9 cellular contexts compared by ENCODE assay signal in genomic region chr6:159970659-159971063, GRCh38. TPM values are rescaled to one million over a fixed set of nuclear protein-coding genes. Genes with fewer than 3 reads are reported as not detected.
DNase-seq lines count a peak whose midpoint lies in the region; ATAC-seq, FAIRE-seq and TF ChIP-seq lines count a peak whose summit lies in the region.
"Had no signal": no experiment of that assay in that cellular context is flagged by ENCODE, and none has a peak within 500 bp of the region (broad histone marks: within the 10 kb centered on the region; RNA-seq: fewer than 3 reads in every experiment).

No MANE protein-coding gene starts in this region.

- peak overlapping the region; percentile 80 for H3K27ac Mint-ChIP-seq in activated naive CD4-positive, alpha-beta T cell treated with anti-CD3 and anti-CD28 coated beads for 36 hours
- H3K27ac Mint-ChIP-seq in activated naive CD8-positive, alpha-beta T cell, result peak overlapping the region; percentile 80

- H3K27me3 Mint-ChIP-seq in activated naive CD4-positive, alpha-beta T cell treated with anti-CD3 and anti-CD28 coated beads for 36 hours (ENCODE audit: low read depth), result no peaks in the 10 kb centered on the region
- H3K27me3 Mint-ChIP-seq in activated naive CD8-positive, alpha-beta T cell, result no peaks in the 10 kb centered on the region

- H3K27ac ChIP-seq in HepG2 (ENCODE audit: extremely low read length, insufficient read depth, low read length) (peak overlapping the region; percentile 87), tibial artery (peak overlapping the region; percentile 89 to 91)

- no peaks in the 10 kb centered on the region for H3K9me3 ChIP-seq in HepG2 (ENCODE audit: low read length)
- no peaks in the 10 kb centered on the region for H3K9me3 ChIP-seq in tibial artery

- H3K4me1 ChIP-seq in HepG2 (ENCODE audit: insufficient read depth, low read length) (peaks cover 62% of the 10 kb centered on the region), tibial artery (peaks cover 0 to 48% (median 19%) of the 10 kb centered on the region in 4 donors)

- H3K9ac ChIP-seq in HepG2 (ENCODE audit: insufficient read depth, low read depth, low read length), result peak overlapping the region; percentile 96

- TF ChIP-seq POLR2A in HepG2 (IDR thresholded peaks at IDR 0.05; ENCODE audit: insufficient read depth in 1 of 2, low read depth in 2 of 2, low read length in 2 of 2), result 0 out of 4 replicates have a peak, but pooled peaks of 1 of the 2 experiments have one; percentile 14

- in situ Hi-C loops in HepG2 (cut with HindIII; ENCODE audit: extremely low pct_ligation_motif_present, low pct_unique_long_range_greater_than_20kb), result loop anchor here (5.0 to 10.0 kb wide), 2 partner anchors 72 to 276 kb away; partner anchors contain the start of gene SOD2

- no TSS peak for BruUV-seq in HepG2 (replicated peaks; lab: Mats Ljungman, UMichigan)

- H3K4me1 Mint-ChIP-seq in activated naive CD4-positive, alpha-beta T cell treated with anti-CD3 and anti-CD28 coated beads for 36 hours (ENCODE audit: low read depth), result peaks cover 54% of the 10 kb centered on the region
- peaks cover 58% of the 10 kb centered on the region for H3K4me1 Mint-ChIP-seq in activated naive CD8-positive, alpha-beta T cell (ENCODE audit: low read depth)

- H3K9me3 Mint-ChIP-seq in activated naive CD4-positive, alpha-beta T cell treated with anti-CD3 and anti-CD28 coated beads for 36 hours, result no peaks in the 10 kb centered on the region
- no peaks in the 10 kb centered on the region for H3K9me3 Mint-ChIP-seq in activated naive CD8-positive, alpha-beta T cell (ENCODE audit: low read depth)

- H3K4me2 ChIP-seq in HepG2 (ENCODE audit: low read depth, low read length), result peak overlapping the region; percentile 88

- no peaks in the 10 kb centered on the region for H3K36me3 Mint-ChIP-seq in activated naive CD4-positive, alpha-beta T cell treated with anti-CD3 and anti-CD28 coated beads for 36 hours (ENCODE audit: low read depth)
- H3K36me3 Mint-ChIP-seq in activated naive CD8-positive, alpha-beta T cell, result no peaks in the 10 kb centered on the region

- H3K4me3 Mint-ChIP-seq in activated naive CD4-positive, alpha-beta T cell treated with anti-CD3 and anti-CD28 coated beads for 36 hours, result peak overlapping the region; percentile 86
- peak overlapping the region; percentile 95 for H3K4me3 Mint-ChIP-seq in activated naive CD8-positive, alpha-beta T cell

- POLR2A ChIA-PET in HepG2 (lab: Yijun Ruan, JAX), result interaction anchor here (1.2 to 2.4 kb wide), 2 partner anchors 11 to 72 kb away, joined by 3 to 8 read pairs; no protein-coding TSS in a partner anchor

- peaks cover 62% of the 10 kb centered on the region for H3K79me2 ChIP-seq in HepG2 (ENCODE audit: insufficient read depth, low read length)

- peaks cover 0 to 5% of the 10 kb centered on the region in 2 experiments; a peak in 1 of 5 replicates for H3K36me3 ChIP-seq in HepG2 (replicated peaks in 1 of 2; ENCODE audit: control insufficient read depth in 1 of 2, insufficient read depth in 2 of 2, low read length in 2 of 2)
- no peaks in the 10 kb centered on the region for H3K36me3 ChIP-seq in tibial artery

- no peak for TF ChIP-seq RAD21 in HepG2 (CRISPR knock-in tag; IDR thresholded peaks at IDR 0.05)

- ATAC-seq in HepG2 (no peak), HG03571 (IDR thresholded peaks at IDR 0.05; ENCODE audit: unreplicated experiment) (no peak), HG03520 (IDR thresholded peaks at IDR 0.05; ENCODE audit: unreplicated experiment) (no peak)

- WGBS in HepG2 (ENCODE audit: low lambda C conversion rate), result 47% methylated on average over 18 of the region's 18 CpGs

- H2AFZ ChIP-seq in HepG2 (ENCODE audit: low read length), result no peak overlapping the region

- CTCF ChIA-PET in activated naive CD4-positive, alpha-beta T cell treated with anti-CD3 and anti-CD28 coated beads for 36 hours (lab: Charles Lee), result interaction anchor here (0.6 to 0.7 kb wide), 2 partner anchors 11 to 20 kb away, joined by 3 to 7 read pairs; no protein-coding TSS in a partner anchor
- CTCF ChIA-PET in HepG2 (lab: Yijun Ruan, JAX; ENCODE audit: low intra/inter-chr PET ratio, low total read pairs), result no interaction called here

- H3K4me3 ChIP-seq in HepG2 (replicated peaks in 1 of 3; ENCODE audit: insufficient read depth in 1 of 3, low read depth in 2 of 3, low read length in 3 of 3) (peak overlapping the region; percentile 91 to 94 (median 92)), tibial artery (peak overlapping the region in 1 of 2 donors; percentile 100)

- TF ChIP-seq CTCF in HepG2 (CRISPR knock-in tag; IDR thresholded peaks at IDR 0.05), result no peak
- TF ChIP-seq CTCF in tibial artery (IDR thresholded peaks at IDR 0.05), result no peak

- no peak for FAIRE-seq in HepG2 (lab: Jason Lieb, UNC)
- FAIRE-seq: HTR-8/SVneo had no signal

- no peak for TF ChIP-seq EP300 in HepG2 (IDR thresholded peaks at IDR 0.05; ENCODE audit: low read depth in 2 of 2, low read length in 2 of 2)
- no peak for TF ChIP-seq EP300 in HepG2 (CRISPR knock-in tag; IDR thresholded peaks at IDR 0.05; ENCODE audit: borderline replicate concordance)

- peaks cover 38% of the 10 kb centered on the region for H4K20me1 ChIP-seq in HepG2 (ENCODE audit: insufficient read depth, low read length)

- intact Hi-C loops in activated naive CD4-positive, alpha-beta T cell treated with anti-CD3 and anti-CD28 coated beads for 36 hours (cut with micrococcal nuclease), result loop anchor here (1.0 to 10.0 kb wide), 2 partner anchors 9 to 906 kb away; no protein-coding TSS in a partner anchor
- intact Hi-C loops in HepG2 (cut with micrococcal nuclease; ENCODE audit: unreplicated experiment), result loop anchor here (1.0 kb wide), 1 partner anchor 9 kb away; no protein-coding TSS in a partner anchor
- intact Hi-C loops in tibial artery (cut with DNase I; ENCODE audit: low total_unique reads), result loop anchor here (5.0 kb wide), 1 partner anchor 72 kb away; no protein-coding TSS in a partner anchor

- H3K27me3 ChIP-seq in HepG2 (ENCODE audit: control insufficient read depth in 1 of 2, insufficient read depth in 2 of 2, low read length in 2 of 2) (no peaks in the 10 kb centered on the region), tibial artery (no peaks in the 10 kb centered on the region)

- no peak for DNase-seq in activated naive CD4-positive, alpha-beta T cell treated with anti-CD3 and anti-CD28 coated beads for 36 hours
- DNase-seq in activated naive CD4-positive, alpha-beta T cell treated with anti-CD3 and anti-CD28 coated beads, Interleukin-2, amount 50 U/mL, for 16 hours, result no peak
- DNase-seq in HepG2 (ENCODE audit: low spot score) (no peak), tibial artery (no peak), medulla oblongata (ENCODE audit: extremely low spot score) (no peak)

TF ChIP-seq in HepG2, 621 proteins besides CTCF, POLR2A, EP300 and RAD21 (continues in another document):
- 0 out of 2 replicates have a peak, but pooled peaks have one; percentile 46 for TF ChIP-seq AFF4 (CRISPR knock-in tag; IDR thresholded peaks at IDR 0.05)

RNA-seq across cellular contexts. Expression of gene IGF2R, which starts 1.8 kb away (rescaled TPM):
- total RNA-seq in activated naive CD4-positive, alpha-beta T cell treated with anti-CD3 and anti-CD28 coated beads for 36 hours, result 10 to 100 TPM; 42.1 to 44.5 TPM
- 44.8 and 70.0 TPM in 2 replicates for total RNA-seq in HepG2 (2016; rRNA removed; fragmentation: Illumina TruSeq; extraction: Trizol)
- 11.8 and 13.5 TPM in 2 replicates for total RNA-seq in HepG2 (2016; cell fraction: cytosol; rRNA removed; fragmentation: Illumina TruSeq; extraction: Trizol; ENCODE audit: low read depth)
- 36.8 and 73.6 TPM in 2 replicates for total RNA-seq in HepG2 (2016; cell fraction: insoluble cytoplasmic fraction; rRNA removed; fragmentation: Illumina TruSeq; extraction: Trizol)
- total RNA-seq in HepG2 (2016; cell fraction: membrane; rRNA removed; fragmentation: Illumina TruSeq; extraction: Trizol), result 11.5 and 15.2 TPM in 2 replicates
- total RNA-seq in HepG2 (2016; cell fraction: nucleus; rRNA removed; fragmentation: Illumina TruSeq; extraction: Trizol), result 129 and 155 TPM in 2 replicates
- 38.3 and 54.8 TPM in 2 replicates for polyA plus RNA-seq in HepG2 (2011; rRNA removed)
- polyA plus RNA-seq in HepG2 (2011; cell fraction: cytosol; rRNA removed), result 32.3 and 42.3 TPM in 2 replicates
- 77.8 and 83.2 TPM in 2 replicates for polyA plus RNA-seq in HepG2 (2011; cell fraction: nucleus; rRNA removed)
- polyA plus RNA-seq in HepG2 (2012), result 98.1 and 112 TPM in 2 replicates
- 1.3 and 1.8 TPM in 2 replicates for polyA plus RNA-seq in HepG2 (2016; cell fraction: cytosol; fragmentation: Illumina TruSeq; extraction: Trizol; ENCODE audit: low read depth)
- polyA plus RNA-seq in HepG2 (2016; cell fraction: insoluble cytoplasmic fraction; fragmentation: Illumina TruSeq; extraction: Trizol; ENCODE audit: low read depth), result 22.6 and 26.7 TPM in 2 replicates
- polyA plus RNA-seq in HepG2 (2016; cell fraction: membrane; fragmentation: Illumina TruSeq; extraction: Trizol; ENCODE audit: low read depth), result 1.8 and 3.1 TPM in 2 replicates
- polyA plus RNA-seq in HepG2 (2016; cell fraction: nucleus; fragmentation: Illumina TruSeq; extraction: Trizol; ENCODE audit: insufficient read depth, low read depth), result 85.6 and 90.1 TPM in 2 replicates
- polyA minus RNA-seq in HepG2 (2011; rRNA and poly(A)+ RNA removed; ENCODE audit: low replicate concordance), result 33.0 and 141 TPM in 2 replicates
- 119 and 184 TPM in 2 replicates for polyA minus RNA-seq in HepG2 (2011; cell fraction: cytosol; rRNA and poly(A)+ RNA removed)
- polyA minus RNA-seq in HepG2 (2011; cell fraction: nucleus; rRNA and poly(A)+ RNA removed), result 265 and 283 TPM in 2 replicates
